Comparison of ENCODE assay signal across 9 cellular contexts in the genomic region with DNA sequence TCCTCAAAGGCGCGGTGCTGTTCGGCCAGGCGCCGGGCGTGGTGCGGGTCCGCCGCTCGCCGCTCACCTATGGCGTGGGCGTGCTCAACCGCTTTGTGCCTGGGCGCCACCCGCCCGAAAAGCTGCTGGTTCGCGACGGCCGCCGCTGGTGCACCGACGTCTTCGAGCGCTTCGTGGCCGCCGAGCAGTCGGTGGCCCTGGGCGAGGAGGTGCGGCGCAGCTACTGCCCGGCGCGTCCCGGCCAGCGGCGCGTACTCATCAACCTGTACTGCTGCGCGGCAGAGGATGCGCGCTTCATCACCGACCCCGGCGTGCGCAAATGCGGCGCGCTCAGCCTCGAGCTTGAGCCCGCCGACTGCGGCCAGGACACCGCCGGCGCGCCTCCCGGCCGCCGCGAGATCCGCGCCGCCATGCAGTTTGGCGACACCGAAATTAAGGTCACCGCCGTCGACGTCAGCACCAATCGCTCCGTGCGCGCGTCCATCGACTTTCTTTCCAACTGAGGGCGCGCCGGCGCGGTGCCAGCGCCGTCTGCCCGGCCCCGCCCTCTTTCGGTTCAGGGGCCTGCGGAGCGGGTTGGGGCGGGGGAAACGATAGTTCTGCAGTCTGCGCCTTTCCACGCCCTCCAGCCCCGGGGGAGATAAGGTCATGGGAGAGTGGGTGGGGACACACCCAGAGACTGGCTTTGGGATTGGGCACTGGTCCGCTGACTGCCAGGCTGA. TPM values are rescaled to one million over a fixed set of nuclear protein-coding genes. Genes with fewer than 3 reads are reported as not detected.
DNase-seq lines count a peak whose midpoint lies in the region; ATAC-seq and TF ChIP-seq lines count a peak whose summit lies in the region.
"Had no signal": no experiment of that assay in that cellular context is flagged by ENCODE, and none has a peak within 500 bp of the region (broad histone marks: within the 10 kb centered on the region; RNA-seq: fewer than 3 reads in every experiment).

No MANE protein-coding gene starts in this region.

- no peak for TF ChIP-seq POLR2A in sigmoid colon (IDR thresholded peaks at IDR 0.05)
- TF ChIP-seq POLR2A in prostate gland (IDR thresholded peaks at IDR 0.05) = no peak

- intact Hi-C loops in left ventricle myocardium inferior (cut with micrococcal nuclease) (no loop called here), sigmoid colon (cut with DNase I) (loop anchor here (2.0 to 10.0 kb wide), 2 partner anchors 69 to 333 kb away; partner anchors contain the start of gene AP5S1), prostate gland (cut with DNase I) (no loop called here)

- no peak for TF ChIP-seq EP300 in sigmoid colon (IDR thresholded peaks at IDR 0.05)

- DNase-seq in activated T-cell treated with anti-CD3 and anti-CD28 coated beads for 1 hour (ENCODE audit: low read depth) (peak; percentile 18), activated T-cell treated with anti-CD3 and anti-CD28 coated beads for 4 hours (no peak), left ventricle myocardium inferior (peak; percentile 70), sigmoid colon (peak; percentile 80), prostate gland (ENCODE audit: low spot score) (no peak)
- DNase-seq in activated T-helper 9 cell treated with anti-CD3 and anti-CD28 coated beads, Interleukin-2, amount 50 U/mL, for 16 hours (ENCODE audit: low read depth) = peak; percentile 20

- TF ChIP-seq CTCF in left ventricle myocardium inferior (IDR thresholded peaks at IDR 0.05; ENCODE audit: borderline replicate concordance) (no peak), sigmoid colon (IDR thresholded peaks at IDR 0.05) (no peak), prostate gland (IDR thresholded peaks at IDR 0.05) (no peak)

- peaks cover 42% of the 10 kb centered on the region for H3K36me3 ChIP-seq in left ventricle myocardium inferior
- H3K36me3 ChIP-seq in sigmoid colon = peaks cover 0 to 55% (median 16%) of the 10 kb centered on the region in 4 donors
- H3K36me3 ChIP-seq in prostate gland = no peaks in the 10 kb centered on the region

- H3K27ac ChIP-seq in left ventricle myocardium inferior (replicated peaks) = peak overlapping the region; percentile 61
- H3K27ac ChIP-seq in sigmoid colon = peak overlapping the region in 3 of 4 donors; percentile 17 to 48 (median 41)
- no peak overlapping the region for H3K27ac ChIP-seq in prostate gland
- H3K27ac ChIP-seq: PC-9 had no signal

- H3K27me3 ChIP-seq in left ventricle myocardium inferior (ENCODE audit: low read depth) = peaks cover 32% of the 10 kb centered on the region
- H3K27me3 ChIP-seq in sigmoid colon = peaks cover 0 to 11% (median 0%) of the 10 kb centered on the region in 3 donors
- H3K27me3 ChIP-seq in prostate gland (replicated peaks; ENCODE audit: insufficient read depth) = peaks cover 9% of the 10 kb centered on the region

- H3K4me1 ChIP-seq in left ventricle myocardium inferior (peaks cover 61% of the 10 kb centered on the region), sigmoid colon (peaks cover 0 to 21% (median 8%) of the 10 kb centered on the region in 4 donors), prostate gland (replicated peaks) (peaks cover 4% of the 10 kb centered on the region)

- WGBS in sigmoid colon, 2 donors = 16 to 48% methylated on average over 96 of the region's 96 CpGs
- WGBS in prostate gland = 24% methylated on average over 36 of the region's 96 CpGs

- ATAC-seq in GM19397 (IDR thresholded peaks at IDR 0.05; ENCODE audit: unreplicated experiment) = no peak
- no peak for ATAC-seq in GM18520 (IDR thresholded peaks at IDR 0.05; ENCODE audit: unreplicated experiment)

- H3K4me3 ChIP-seq in left ventricle myocardium inferior = peak overlapping the region; percentile 59
- peak overlapping the region; percentile 17 to 44 (median 38) for H3K4me3 ChIP-seq in sigmoid colon
- peak overlapping the region in 1 of 2 donors; percentile 21 for H3K4me3 ChIP-seq in prostate gland
- H3K4me3 ChIP-seq: PC-9 had no signal

- H3K9me3 ChIP-seq in left ventricle myocardium inferior (replicated peaks) = no peaks in the 10 kb centered on the region
- no peaks in the 10 kb centered on the region for H3K9me3 ChIP-seq in sigmoid colon
- no peaks in the 10 kb centered on the region for H3K9me3 ChIP-seq in prostate gland

RNA-seq across cellular contexts. Expression of gene ADISSP, which starts 15.7 kb away (rescaled TPM):
- total RNA-seq in left ventricle myocardium inferior (10.2 TPM), sigmoid colon (100 to 1,000 TPM in 1 of 4 donors, 10 to 100 TPM in 3; 53.2 to 116 (median 69.6) TPM), prostate gland (10 to 100 TPM; 11.8 to 14.6 TPM)
- polyA plus RNA-seq in sigmoid colon = 10 to 100 TPM; 15.7 to 38.1 (median 18.0) TPM

RNA-seq across cellular contexts. Expression of gene HSPA12B, which starts 19.3 kb away (rescaled TPM):
- total RNA-seq in left ventricle myocardium inferior (12.5 TPM), sigmoid colon (10 to 100 TPM in 1 of 4 donors, 1 to 10 TPM in 3; 2.2 to 10.5 (median 7.8) TPM), prostate gland (1 to 10 TPM; 3.9 to 9.4 TPM)
- polyA plus RNA-seq in sigmoid colon = 1 to 10 TPM in 2 of 3 donors, under 1 TPM in 1; 0.69 to 7.8 (median 2.9) TPM
- total RNA-seq: PC-9 had no signal

RNA-seq across cellular contexts. Expression of gene SPEF1, which starts 29.4 kb away (rescaled TPM):
- total RNA-seq in left ventricle myocardium inferior (0.33 TPM), sigmoid colon (under 1 TPM in 1 of 4 donors, not detected in 3; 0.81 TPM), prostate gland (1 to 10 TPM in 1 of 2 donors, not detected in 1; 1.6 TPM)
- under 1 TPM in 1 of 3 donors, not detected in 2; 0.12 TPM for polyA plus RNA-seq in sigmoid colon

RNA-seq across cellular contexts. Expression of gene CENPB, which starts 34.7 kb away (rescaled TPM):
- 70.7 TPM for total RNA-seq in left ventricle myocardium inferior
- 10 to 100 TPM; 73.4 to 99.9 (median 84.3) TPM for total RNA-seq in sigmoid colon
- 10 to 100 TPM; 52.7 to 71.4 (median 58.9) TPM for polyA plus RNA-seq in sigmoid colon
- 10 to 100 TPM; 76.6 to 86.9 TPM for total RNA-seq in prostate gland

RNA-seq across cellular contexts. Expression of gene SIGLEC1, which starts 39.4 kb away (rescaled TPM):
- total RNA-seq in left ventricle myocardium inferior = 6.4 TPM
- total RNA-seq in sigmoid colon = 10 to 100 TPM in 3 of 4 donors, 1 to 10 TPM in 1; 9.9 to 17.1 (median 10.2) TPM
- 1 to 10 TPM; 2.4 to 6.9 (median 5.3) TPM for polyA plus RNA-seq in sigmoid colon
- 1 to 10 TPM in 1 of 2 donors, under 1 TPM in 1; 0.32 to 5.3 TPM for total RNA-seq in prostate gland
- total RNA-seq: PC-9 had no signal

Comparison
In these comparisons a context has a peak if more than half of its experiments do, and no peak if none do; other contexts are left out.
1. DNase-seq: peak in activated T-cell treated with anti-CD3 and anti-CD28 coated beads for 1 hour (single experiment), activated T-helper 9 cell treated with anti-CD3 and anti-CD28 coated beads, Interleukin-2, amount 50 U/mL, for 16 hours (single experiment), left ventricle myocardium inferior (single experiment) and sigmoid colon (single experiment); none in activated T-cell treated with anti-CD3 and anti-CD28 coated beads for 4 hours (single experiment) and prostate gland (single experiment).
2. H3K27ac ChIP-seq: peak in left ventricle myocardium inferior (single experiment) and sigmoid colon (3 of 4); none in prostate gland (0 of 2).